Comparison of ENCODE assay signal across 1 cellular context in the genomic region with DNA sequence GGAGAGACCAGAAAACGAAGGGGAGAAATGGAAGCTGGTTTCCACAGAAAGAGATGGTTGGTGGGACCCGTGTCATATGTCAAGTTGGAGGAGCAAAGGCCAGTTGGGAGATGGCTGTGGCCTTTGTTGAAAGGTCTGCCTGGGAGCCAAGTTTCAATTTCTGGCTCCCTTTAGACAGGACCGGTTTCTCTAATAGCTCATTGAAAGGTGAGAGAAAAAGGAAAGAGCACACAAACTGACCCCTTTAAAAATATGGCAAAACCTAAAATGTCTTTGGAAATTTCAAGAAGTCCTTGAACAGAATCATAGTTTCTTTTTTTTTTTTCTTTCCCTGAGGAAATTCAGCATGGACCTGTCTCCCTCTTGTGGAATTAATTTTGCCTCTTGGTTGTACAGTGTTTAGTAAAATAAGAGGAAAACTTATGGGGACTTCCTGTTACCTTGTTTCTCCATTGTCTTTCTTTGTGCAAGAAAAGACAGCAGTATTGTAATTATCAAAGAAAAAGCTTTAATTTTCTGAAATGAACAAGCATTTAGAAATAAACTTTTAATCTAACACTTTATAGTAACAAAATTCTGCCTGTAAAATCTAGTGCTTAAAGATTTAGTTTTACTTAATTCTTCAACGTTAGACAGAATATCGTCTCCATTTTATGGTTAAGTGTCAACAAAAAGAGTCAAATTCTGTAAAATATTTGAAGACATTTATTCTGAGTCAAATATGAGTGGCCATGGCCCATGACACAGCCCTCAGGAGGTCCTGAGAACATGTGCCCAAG.
TF ChIP-seq lines count a peak whose summit lies in the region.

No MANE protein-coding gene starts in this region.

TF ChIP-seq in GM12878, 131 proteins besides CTCF, POLR2A, EP300 and RAD21 (continued from another document):
- TF ChIP-seq, protein P1, sequence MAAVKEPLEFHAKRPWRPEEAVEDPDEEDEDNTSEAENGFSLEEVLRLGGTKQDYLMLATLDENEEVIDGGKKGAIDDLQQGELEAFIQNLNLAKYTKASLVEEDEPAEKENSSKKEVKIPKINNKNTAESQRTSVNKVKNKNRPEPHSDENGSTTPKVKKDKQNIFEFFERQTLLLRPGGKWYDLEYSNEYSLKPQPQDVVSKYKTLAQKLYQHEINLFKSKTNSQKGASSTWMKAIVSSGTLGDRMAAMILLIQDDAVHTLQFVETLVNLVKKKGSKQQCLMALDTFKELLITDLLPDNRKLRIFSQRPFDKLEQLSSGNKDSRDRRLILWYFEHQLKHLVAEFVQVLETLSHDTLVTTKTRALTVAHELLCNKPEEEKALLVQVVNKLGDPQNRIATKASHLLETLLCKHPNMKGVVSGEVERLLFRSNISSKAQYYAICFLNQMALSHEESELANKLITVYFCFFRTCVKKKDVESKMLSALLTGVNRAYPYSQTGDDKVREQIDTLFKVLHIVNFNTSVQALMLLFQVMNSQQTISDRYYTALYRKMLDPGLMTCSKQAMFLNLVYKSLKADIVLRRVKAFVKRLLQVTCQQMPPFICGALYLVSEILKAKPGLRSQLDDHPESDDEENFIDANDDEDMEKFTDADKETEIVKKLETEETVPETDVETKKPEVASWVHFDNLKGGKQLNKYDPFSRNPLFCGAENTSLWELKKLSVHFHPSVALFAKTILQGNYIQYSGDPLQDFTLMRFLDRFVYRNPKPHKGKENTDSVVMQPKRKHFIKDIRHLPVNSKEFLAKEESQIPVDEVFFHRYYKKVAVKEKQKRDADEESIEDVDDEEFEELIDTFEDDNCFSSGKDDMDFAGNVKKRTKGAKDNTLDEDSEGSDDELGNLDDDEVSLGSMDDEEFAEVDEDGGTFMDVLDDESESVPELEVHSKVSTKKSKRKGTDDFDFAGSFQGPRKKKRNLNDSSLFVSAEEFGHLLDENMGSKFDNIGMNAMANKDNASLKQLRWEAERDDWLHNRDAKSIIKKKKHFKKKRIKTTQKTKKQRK (IDR thresholded peaks at IDR 0.05; ENCODE audit: low read depth, low read length) = no peak
- TF ChIP-seq, protein P2, sequence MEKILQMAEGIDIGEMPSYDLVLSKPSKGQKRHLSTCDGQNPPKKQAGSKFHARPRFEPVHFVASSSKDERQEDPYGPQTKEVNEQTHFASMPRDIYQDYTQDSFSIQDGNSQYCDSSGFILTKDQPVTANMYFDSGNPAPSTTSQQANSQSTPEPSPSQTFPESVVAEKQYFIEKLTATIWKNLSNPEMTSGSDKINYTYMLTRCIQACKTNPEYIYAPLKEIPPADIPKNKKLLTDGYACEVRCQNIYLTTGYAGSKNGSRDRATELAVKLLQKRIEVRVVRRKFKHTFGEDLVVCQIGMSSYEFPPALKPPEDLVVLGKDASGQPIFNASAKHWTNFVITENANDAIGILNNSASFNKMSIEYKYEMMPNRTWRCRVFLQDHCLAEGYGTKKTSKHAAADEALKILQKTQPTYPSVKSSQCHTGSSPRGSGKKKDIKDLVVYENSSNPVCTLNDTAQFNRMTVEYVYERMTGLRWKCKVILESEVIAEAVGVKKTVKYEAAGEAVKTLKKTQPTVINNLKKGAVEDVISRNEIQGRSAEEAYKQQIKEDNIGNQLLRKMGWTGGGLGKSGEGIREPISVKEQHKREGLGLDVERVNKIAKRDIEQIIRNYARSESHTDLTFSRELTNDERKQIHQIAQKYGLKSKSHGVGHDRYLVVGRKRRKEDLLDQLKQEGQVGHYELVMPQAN (conservative IDR thresholded peaks at IDR 0.05) = no peak
- no peak for TF ChIP-seq SMARCA5 (IDR thresholded peaks at IDR 0.05)
- TF ChIP-seq, protein P3, sequence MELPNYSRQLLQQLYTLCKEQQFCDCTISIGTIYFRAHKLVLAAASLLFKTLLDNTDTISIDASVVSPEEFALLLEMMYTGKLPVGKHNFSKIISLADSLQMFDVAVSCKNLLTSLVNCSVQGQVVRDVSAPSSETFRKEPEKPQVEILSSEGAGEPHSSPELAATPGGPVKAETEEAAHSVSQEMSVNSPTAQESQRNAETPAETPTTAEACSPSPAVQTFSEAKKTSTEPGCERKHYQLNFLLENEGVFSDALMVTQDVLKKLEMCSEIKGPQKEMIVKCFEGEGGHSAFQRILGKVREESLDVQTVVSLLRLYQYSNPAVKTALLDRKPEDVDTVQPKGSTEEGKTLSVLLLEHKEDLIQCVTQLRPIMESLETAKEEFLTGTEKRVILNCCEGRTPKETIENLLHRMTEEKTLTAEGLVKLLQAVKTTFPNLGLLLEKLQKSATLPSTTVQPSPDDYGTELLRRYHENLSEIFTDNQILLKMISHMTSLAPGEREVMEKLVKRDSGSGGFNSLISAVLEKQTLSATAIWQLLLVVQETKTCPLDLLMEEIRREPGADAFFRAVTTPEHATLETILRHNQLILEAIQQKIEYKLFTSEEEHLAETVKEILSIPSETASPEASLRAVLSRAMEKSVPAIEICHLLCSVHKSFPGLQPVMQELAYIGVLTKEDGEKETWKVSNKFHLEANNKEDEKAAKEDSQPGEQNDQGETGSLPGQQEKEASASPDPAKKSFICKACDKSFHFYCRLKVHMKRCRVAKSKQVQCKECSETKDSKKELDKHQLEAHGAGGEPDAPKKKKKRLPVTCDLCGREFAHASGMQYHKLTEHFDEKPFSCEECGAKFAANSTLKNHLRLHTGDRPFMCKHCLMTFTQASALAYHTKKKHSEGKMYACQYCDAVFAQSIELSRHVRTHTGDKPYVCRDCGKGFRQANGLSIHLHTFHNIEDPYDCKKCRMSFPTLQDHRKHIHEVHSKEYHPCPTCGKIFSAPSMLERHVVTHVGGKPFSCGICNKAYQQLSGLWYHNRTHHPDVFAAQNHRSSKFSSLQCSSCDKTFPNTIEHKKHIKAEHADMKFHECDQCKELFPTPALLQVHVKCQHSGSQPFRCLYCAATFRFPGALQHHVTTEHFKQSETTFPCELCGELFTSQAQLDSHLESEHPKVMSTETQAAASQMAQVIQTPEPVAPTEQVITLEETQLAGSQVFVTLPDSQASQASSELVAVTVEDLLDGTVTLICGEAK (IDR thresholded peaks at IDR 0.05; ENCODE audit: borderline replicate concordance) = no peak
- no peak for TF ChIP-seq CHD1 (IDR thresholded peaks at IDR 0.05; ENCODE audit: low read depth, low read length)
- no peak for TF ChIP-seq SMAD5 (IDR thresholded peaks at IDR 0.05; ENCODE audit: low read depth)
- no peak for TF ChIP-seq RFX5 (IDR thresholded peaks at IDR 0.05; ENCODE audit: low read depth, low read length)
